16 cellular contexts compared by ENCODE assay signal in the genomic region with DNA sequence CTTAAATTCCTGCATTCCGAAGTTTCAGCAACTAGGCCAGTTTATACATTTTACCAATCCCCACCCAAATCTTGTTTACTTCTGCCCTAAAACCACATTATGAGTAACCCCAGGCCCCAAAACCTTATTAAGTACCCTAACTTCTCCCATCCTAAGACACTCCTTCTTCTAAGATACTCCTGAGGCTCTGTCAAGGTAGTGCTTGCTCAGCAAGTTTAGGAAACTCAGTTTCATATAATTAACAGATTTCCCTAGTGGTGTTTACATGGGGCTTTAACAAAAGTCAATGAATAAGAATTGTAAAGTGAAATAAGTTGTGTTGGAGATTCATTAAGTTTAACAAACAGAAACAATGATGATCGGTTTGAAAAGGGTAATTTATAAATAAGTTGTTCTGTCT.
"Had no signal": no experiment of that assay in that cellular context is flagged by ENCODE, and none has a peak within 500 bp of the region (broad histone marks: within the 10 kb centered on the region; RNA-seq: fewer than 3 reads in every experiment).

No MANE protein-coding gene starts in this region.

- H3K27me3 ChIP-seq: dorsolateral prefrontal cortex, testis had no signal

- FAIRE-seq: endometrium had no signal

- H3K27me3 Mint-ChIP-seq: activated naive CD8-positive, alpha-beta T cell treated with anti-CD3 and anti-CD28 coated beads, Interleukin-2, amount 10 ng/mL, durations not matched to agents 7 days and 5 days; progenitor cell of endocrine pancreas had no signal

- H3K9me3 Mint-ChIP-seq: activated T-cell treated with anti-CD3 and anti-CD28 coated beads, Interleukin-2, amount 50 U/mL, for 72 hours; nephron had no signal

- H3K4me1 Mint-ChIP-seq: nephron had no signal

- H3K4me3 Mint-ChIP-seq: activated naive CD8-positive, alpha-beta T cell treated with anti-CD3 and anti-CD28 coated beads, Interleukin-2, amount 10 ng/mL, durations not matched to agents 7 days and 5 days; activated T-cell treated with anti-CD3 and anti-CD28 coated beads, Interleukin-2, amount 50 U/mL, for 72 hours; nephron had no signal

- ATAC-seq: activated CD4-positive, CD25-positive, alpha-beta regulatory T cell treated with anti-CD3 and anti-CD28 coated beads, Interleukin-2, amount 50 U/mL, for 24 hours; activated T-cell treated with anti-CD3 and anti-CD28 coated beads, Interleukin-2, amount 50 U/mL, for 72 hours; esophagus mucosa; mucosa of descending colon; right cardiac atrium had no signal

- H3K9me3 ChIP-seq: mucosa of descending colon, testis had no signal

- H3K4me3 ChIP-seq: dorsolateral prefrontal cortex, mucosa of descending colon, testis had no signal

- H3K27ac Mint-ChIP-seq: activated naive CD8-positive, alpha-beta T cell treated with anti-CD3 and anti-CD28 coated beads, Interleukin-2, amount 10 ng/mL, durations not matched to agents 7 days and 5 days; activated T-cell treated with anti-CD3 and anti-CD28 coated beads, Interleukin-2, amount 50 U/mL, for 72 hours; nephron; progenitor cell of endocrine pancreas had no signal

- DNase-seq: activated gamma-delta T cell treated with Interleukin-2 at 50 U/mL for 16 hours; activated naive CD8-positive, alpha-beta T cell treated with anti-CD3 and anti-CD28 coated beads, Interleukin-2, amount 10 ng/mL, durations not matched to agents 7 days and 5 days; activated T-cell treated with anti-CD3 and anti-CD28 coated beads, Interleukin-2, amount 50 U/mL, for 72 hours; anterior cingulate cortex; dorsolateral prefrontal cortex; mucosa of descending colon; occipital lobe; right cardiac atrium; stimulated activated CD4-positive, alpha-beta T cell treated with anti-CD3 and anti-CD28 coated beads, Interleukin-1b, Interleukin-23, amount 100 ng/mL, for 48 hours; stimulated activated naive CD4-positive, alpha-beta T cell treated with Interleukin-2 at 50 U/mL for 16 hours; testis had no signal

- H3K4me1 ChIP-seq: testis had no signal

- H3K27ac ChIP-seq: testis had no signal
